ENCODE assay signal across 8 cellular contexts in the genomic region with DNA sequence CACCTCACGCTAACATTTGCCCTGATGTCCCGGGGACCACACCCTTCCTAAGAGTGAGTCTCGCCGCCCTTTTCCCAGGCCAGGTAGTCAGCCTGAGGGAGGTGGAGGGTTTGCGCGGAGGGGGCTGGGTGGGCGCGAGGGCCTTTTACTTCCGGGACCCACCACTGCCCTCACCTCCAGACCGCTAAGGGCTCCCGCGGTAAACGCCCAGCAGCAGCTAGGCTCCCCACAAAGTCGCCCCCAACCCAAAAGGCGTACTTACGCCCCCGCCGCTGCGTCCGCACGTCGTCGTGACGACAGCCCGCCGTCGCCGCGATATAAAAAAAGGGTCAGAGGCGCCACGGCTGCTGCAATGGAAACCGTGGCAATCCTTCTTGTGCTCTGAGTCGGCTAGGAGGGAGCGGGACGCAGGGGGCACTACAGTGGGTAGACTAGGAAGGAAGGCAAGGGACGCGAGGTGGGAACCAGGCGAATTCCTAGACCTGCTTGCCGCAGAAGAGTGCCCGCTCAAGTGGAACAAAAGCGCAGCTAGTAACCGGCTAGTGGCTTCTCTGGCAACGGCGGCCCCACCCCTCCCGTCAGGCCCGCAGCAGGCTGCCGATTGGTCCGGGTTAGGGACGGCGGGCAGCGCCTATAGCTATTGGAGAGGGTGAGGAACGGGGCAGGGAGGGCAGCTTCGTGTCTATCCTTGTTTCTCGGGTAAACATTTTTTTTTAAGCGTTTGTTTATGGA. TPM values are rescaled to one million over a fixed set of nuclear protein-coding genes. Genes with fewer than 3 reads are reported as not detected.
A peak's percentile ranks its signal among the peaks of the same experiment; 100 is the strongest.
DNase-seq lines count a peak whose midpoint lies in the region; ATAC-seq and TF ChIP-seq lines count a peak whose summit lies in the region.

A gene with protein sequence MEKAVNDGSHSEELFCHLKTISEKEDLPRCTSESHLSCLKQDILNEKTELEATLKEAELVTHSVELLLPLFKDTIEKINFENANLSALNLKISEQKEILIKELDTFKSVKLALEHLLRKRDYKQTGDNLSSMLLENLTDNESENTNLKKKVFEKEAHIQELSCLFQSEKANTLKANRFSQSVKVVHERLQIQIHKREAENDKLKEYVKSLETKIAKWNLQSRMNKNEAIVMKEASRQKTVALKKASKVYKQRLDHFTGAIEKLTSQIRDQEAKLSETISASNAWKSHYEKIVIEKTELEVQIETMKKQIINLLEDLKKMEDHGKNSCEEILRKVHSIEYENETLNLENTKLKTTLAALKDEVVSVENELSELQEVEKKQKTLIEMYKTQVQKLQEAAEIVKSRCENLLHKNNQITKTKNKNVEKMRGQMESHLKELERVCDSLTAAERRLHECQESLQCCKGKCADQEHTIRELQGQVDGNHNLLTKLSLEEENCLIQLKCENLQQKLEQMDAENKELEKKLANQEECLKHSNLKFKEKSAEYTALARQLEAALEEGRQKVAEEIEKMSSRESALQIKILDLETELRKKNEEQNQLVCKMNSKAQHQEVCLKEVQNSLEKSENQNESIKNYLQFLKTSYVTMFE (minus strand): TSS at position 553 of the 732 bp plus-strand sequence. CDS start 9,296 bp downstream, outside the sequence.

- H3K36me3 ChIP-seq in mucosa of stomach (ENCODE audit: control insufficient read depth, insufficient read depth, low read length), result no peaks in the 10 kb centered on the region

- peak within 1 kb of the TSS; percentile 98 for H3K27ac Mint-ChIP-seq in activated T-cell treated with anti-CD3 and anti-CD28 coated beads, Interleukin-2, amount 50 U/mL, for 24 hours

- H3K9me3 ChIP-seq in mucosa of stomach (ENCODE audit: control insufficient read depth, low read length), result no peaks in the 10 kb centered on the region

- no peak for TF ChIP-seq CTCF in epithelial cell of proximal tubule (conservative IDR thresholded peaks at IDR 0.05; ENCODE audit: low read depth, low read length)

- H3K9me3 Mint-ChIP-seq in activated T-cell treated with anti-CD3 and anti-CD28 coated beads, Interleukin-2, amount 50 U/mL, for 24 hours, result peaks cover 4% of the 10 kb centered on the region

- peak within 1 kb of the TSS; percentile 95 for H3K4me3 Mint-ChIP-seq in activated T-cell treated with anti-CD3 and anti-CD28 coated beads, Interleukin-2, amount 50 U/mL, for 24 hours

- no peaks in the 10 kb centered on the region for H3K27me3 Mint-ChIP-seq in activated T-cell treated with anti-CD3 and anti-CD28 coated beads, Interleukin-2, amount 50 U/mL, for 24 hours

- ATAC-seq in GM21717 (IDR thresholded peaks at IDR 0.05; ENCODE audit: unreplicated experiment), result peak; percentile 100

- peak within 1 kb of the TSS; percentile 96 for H3K4me3 ChIP-seq in epithelial cell of proximal tubule (ENCODE audit: low read depth, low read length)
- peak within 1 kb of the TSS; percentile 92 for H3K4me3 ChIP-seq in mucosa of stomach (ENCODE audit: low read length)

- H3K36me3 Mint-ChIP-seq in activated T-cell treated with anti-CD3 and anti-CD28 coated beads, Interleukin-2, amount 50 U/mL, for 24 hours (ENCODE audit: low read depth), result peaks cover 18% of the 10 kb centered on the region

- in situ Hi-C loops in KBM-7 (cut with MboI; ENCODE audit: low pct_unique_long_range_greater_than_20kb, low sequenced_read_pairs), result no loop called here

- peaks cover 55% of the 10 kb centered on the region for H3K4me1 Mint-ChIP-seq in activated T-cell treated with anti-CD3 and anti-CD28 coated beads, Interleukin-2, amount 50 U/mL, for 24 hours (ENCODE audit: low read depth)

- H3K4me1 ChIP-seq in mucosa of stomach (ENCODE audit: control insufficient read depth, insufficient read depth, low read length), result peaks cover 6% of the 10 kb centered on the region

- H3K27me3 ChIP-seq in mucosa of stomach (ENCODE audit: control insufficient read depth, insufficient read depth, low read length), result peaks cover 5% of the 10 kb centered on the region

- peak within 1 kb of the TSS; percentile 86 for H3K9ac ChIP-seq in mucosa of stomach (ENCODE audit: low read length)

- DNase-seq in DMS153 (lab: John Stamatoyannopoulos, UW) (peak; percentile 82), KBM-7 (peak; percentile 92), epithelial cell of proximal tubule (ENCODE audit: low read depth) (no peak)
- peak; percentile 91 for DNase-seq in activated T-cell treated with anti-CD3 and anti-CD28 coated beads, Interleukin-2, amount 50 U/mL, for 24 hours
- peak; percentile 67 to 79 for DNase-seq in stimulated activated CD8-positive, alpha-beta memory T cell treated with anti-CD3 and anti-CD28 coated beads, Interleukin-7, amount 100 ng/mL, for 1 hour (ENCODE audit: low read depth in 2 of 2)

TF ChIP-seq in PFSK-1, 5 proteins besides CTCF, POLR2A, EP300 and RAD21:
- no peak for TF ChIP-seq FOXP2 (optimal IDR thresholded peaks at IDR 0.05; ENCODE audit: borderline replicate concordance, extremely low read depth, extremely low read length, insufficient read depth)
- 0 out of 2 replicates have a peak, but pooled peaks have one; percentile 37 for TF ChIP-seq TAF1 (IDR thresholded peaks at IDR 0.05; ENCODE audit: borderline replicate concordance, insufficient read depth, low read length)
- TF ChIP-seq, protein P1, sequence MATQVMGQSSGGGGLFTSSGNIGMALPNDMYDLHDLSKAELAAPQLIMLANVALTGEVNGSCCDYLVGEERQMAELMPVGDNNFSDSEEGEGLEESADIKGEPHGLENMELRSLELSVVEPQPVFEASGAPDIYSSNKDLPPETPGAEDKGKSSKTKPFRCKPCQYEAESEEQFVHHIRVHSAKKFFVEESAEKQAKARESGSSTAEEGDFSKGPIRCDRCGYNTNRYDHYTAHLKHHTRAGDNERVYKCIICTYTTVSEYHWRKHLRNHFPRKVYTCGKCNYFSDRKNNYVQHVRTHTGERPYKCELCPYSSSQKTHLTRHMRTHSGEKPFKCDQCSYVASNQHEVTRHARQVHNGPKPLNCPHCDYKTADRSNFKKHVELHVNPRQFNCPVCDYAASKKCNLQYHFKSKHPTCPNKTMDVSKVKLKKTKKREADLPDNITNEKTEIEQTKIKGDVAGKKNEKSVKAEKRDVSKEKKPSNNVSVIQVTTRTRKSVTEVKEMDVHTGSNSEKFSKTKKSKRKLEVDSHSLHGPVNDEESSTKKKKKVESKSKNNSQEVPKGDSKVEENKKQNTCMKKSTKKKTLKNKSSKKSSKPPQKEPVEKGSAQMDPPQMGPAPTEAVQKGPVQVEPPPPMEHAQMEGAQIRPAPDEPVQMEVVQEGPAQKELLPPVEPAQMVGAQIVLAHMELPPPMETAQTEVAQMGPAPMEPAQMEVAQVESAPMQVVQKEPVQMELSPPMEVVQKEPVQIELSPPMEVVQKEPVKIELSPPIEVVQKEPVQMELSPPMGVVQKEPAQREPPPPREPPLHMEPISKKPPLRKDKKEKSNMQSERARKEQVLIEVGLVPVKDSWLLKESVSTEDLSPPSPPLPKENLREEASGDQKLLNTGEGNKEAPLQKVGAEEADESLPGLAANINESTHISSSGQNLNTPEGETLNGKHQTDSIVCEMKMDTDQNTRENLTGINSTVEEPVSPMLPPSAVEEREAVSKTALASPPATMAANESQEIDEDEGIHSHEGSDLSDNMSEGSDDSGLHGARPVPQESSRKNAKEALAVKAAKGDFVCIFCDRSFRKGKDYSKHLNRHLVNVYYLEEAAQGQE (IDR thresholded peaks at IDR 0.05; ENCODE audit: insufficient read depth in 1 of 2, low read depth in 2 of 2, low read length in 2 of 2), result no peak
- no peak; the same call in 1 of the 2 replicates for TF ChIP-seq POLR2AphosphoS5 (IDR thresholded peaks at IDR 0.05; ENCODE audit: low read depth, low read length)
- no peak for TF ChIP-seq SIN3A (IDR thresholded peaks at IDR 0.05; ENCODE audit: borderline replicate concordance, insufficient read depth, low read length)
TF ChIP-seq in PFSK-1: peak in this region for 1.

RNA-seq across cellular contexts. Expression of the gene that starts here (rescaled TPM):
- polyA plus RNA-seq in PFSK-1 (2012; ENCODE audit: insufficient read length, low read depth), result 5.0 TPM
- total RNA-seq in epithelial cell of proximal tubule, result 14.3 and 18.9 TPM in 2 replicates
